In genomic region chr21:45452696-45453307, GRCh38 we compare ENCODE assay signal across 1 cellular context.
TF ChIP-seq lines count a peak whose summit lies in the region.

No MANE protein-coding gene starts in this region.

TF ChIP-seq in HEK293, 187 proteins besides CTCF, POLR2A, EP300 and RAD21 (continued from another document):
- TF ChIP-seq, protein P1, sequence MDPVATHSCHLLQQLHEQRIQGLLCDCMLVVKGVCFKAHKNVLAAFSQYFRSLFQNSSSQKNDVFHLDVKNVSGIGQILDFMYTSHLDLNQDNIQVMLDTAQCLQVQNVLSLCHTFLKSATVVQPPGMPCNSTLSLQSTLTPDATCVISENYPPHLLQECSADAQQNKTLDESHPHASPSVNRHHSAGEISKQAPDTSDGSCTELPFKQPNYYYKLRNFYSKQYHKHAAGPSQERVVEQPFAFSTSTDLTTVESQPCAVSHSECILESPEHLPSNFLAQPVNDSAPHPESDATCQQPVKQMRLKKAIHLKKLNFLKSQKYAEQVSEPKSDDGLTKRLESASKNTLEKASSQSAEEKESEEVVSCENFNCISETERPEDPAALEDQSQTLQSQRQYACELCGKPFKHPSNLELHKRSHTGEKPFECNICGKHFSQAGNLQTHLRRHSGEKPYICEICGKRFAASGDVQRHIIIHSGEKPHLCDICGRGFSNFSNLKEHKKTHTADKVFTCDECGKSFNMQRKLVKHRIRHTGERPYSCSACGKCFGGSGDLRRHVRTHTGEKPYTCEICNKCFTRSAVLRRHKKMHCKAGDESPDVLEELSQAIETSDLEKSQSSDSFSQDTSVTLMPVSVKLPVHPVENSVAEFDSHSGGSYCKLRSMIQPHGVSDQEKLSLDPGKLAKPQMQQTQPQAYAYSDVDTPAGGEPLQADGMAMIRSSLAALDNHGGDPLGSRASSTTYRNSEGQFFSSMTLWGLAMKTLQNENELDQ (tag by site-specific recombination; IDR thresholded peaks at IDR 0.05; ENCODE audit: low read depth) = no peak
- TF ChIP-seq ZNF660 (tag by site-specific recombination; IDR thresholded peaks at IDR 0.05) (no peak), REST (tag by site-specific recombination; IDR thresholded peaks at IDR 0.05) (no peak), MYNN (tag by site-specific recombination; IDR thresholded peaks at IDR 0.05; ENCODE audit: borderline replicate concordance) (no peak), RBAK (tag by site-specific recombination; IDR thresholded peaks at IDR 0.05) (no peak), ZNF623 (tag by site-specific recombination; IDR thresholded peaks at IDR 0.05) (no peak), ZNF146 (tag by site-specific recombination; IDR thresholded peaks at IDR 0.05) (peak; percentile 5; the same call in 1 of the 2 replicates), ZNF596 (tag by site-specific recombination; IDR thresholded peaks at IDR 0.05) (no peak)
- TF ChIP-seq, protein P2, sequence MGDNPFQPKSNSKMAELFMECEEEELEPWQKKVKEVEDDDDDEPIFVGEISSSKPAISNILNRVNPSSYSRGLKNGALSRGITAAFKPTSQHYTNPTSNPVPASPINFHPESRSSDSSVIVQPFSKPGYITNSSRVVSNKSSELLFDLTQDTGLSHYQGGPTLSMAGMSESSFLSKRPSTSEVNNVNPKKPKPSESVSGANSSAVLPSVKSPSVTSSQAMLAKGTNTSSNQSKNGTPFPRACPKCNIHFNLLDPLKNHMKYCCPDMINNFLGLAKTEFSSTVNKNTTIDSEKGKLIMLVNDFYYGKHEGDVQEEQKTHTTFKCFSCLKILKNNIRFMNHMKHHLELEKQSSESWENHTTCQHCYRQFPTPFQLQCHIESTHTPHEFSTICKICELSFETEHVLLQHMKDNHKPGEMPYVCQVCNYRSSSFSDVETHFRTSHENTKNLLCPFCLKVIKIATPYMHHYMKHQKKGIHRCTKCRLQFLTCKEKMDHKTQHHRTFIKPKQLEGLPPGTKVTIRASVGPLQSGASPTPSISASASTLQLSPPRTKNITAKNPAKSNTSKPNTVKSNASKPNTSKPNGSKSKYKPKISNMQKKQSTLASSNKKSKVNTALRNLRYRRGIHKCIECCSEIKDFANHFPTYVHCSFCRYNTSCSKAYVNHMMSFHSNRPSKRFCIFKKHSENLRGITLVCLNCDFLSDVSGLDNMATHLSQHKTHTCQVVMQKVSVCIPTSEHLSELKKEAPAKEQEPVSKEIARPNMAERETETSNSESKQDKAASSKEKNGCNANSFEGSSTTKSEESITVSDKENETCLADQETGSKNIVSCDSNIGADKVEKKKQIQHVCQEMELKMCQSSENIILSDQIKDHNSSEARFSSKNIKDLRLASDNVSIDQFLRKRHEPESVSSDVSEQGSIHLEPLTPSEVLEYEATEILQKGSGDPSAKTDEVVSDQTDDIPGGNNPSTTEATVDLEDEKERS (tag by site-specific recombination; IDR thresholded peaks at IDR 0.05) = no peak
